12 cellular contexts compared by ENCODE assay signal in the genomic region with DNA sequence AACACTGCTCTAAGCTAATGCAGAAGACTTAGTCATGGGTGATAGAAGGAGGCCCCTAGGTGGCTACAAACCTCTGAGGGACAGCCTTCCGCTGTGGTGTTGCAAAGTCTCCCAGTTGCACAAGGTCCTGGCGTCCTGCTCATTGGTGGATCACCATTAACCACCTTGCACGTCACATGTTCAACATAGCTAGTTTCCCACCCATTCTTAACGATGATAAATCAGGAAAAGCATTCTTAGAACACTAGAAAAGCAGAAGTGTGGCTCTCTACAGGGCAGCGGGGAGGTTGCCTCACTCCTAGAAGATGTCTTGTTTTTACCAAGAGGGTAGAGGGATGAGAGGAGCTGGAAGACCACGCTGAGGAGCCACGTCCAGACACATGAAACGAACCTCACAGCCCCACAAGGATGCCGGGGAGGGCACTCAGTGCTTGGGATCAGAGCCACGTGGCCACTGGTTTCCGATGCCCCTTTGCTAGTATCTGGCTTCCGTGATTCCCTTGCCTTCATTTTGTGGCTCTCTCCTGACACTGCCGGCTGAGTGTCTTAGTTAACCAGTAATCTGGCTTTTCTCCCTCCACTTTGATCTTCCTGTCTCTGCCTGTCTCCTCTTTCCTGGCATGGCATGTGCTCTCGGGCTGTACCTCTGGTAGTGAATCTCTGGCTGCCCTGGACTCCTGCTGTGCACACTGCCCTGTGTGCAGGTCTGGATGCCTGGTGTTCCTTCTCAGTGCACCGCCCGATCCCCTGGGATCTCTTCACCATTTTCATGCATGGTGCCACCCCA.
A peak's percentile ranks its signal among the peaks of the same experiment; 100 is the strongest.
DNase-seq lines count a peak whose midpoint lies in the region; ATAC-seq, FAIRE-seq and TF ChIP-seq lines count a peak whose summit lies in the region.
"Had no signal": no experiment of that assay in that cellular context is flagged by ENCODE, and none has a peak within 500 bp of the region (broad histone marks: within the 10 kb centered on the region; RNA-seq: fewer than 3 reads in every experiment).

No MANE protein-coding gene starts in this region.

- peaks cover 2 to 12% of the 10 kb centered on the region in 2 experiments; a peak in 2 of 4 replicates for H3K36me3 ChIP-seq in GM12878 (ENCODE audit: control insufficient read depth in 2 of 2, insufficient read depth in 2 of 2, low read length in 1 of 2)

- no peaks in the 10 kb centered on the region for H3K36me3 Mint-ChIP-seq in natural killer cell

- H3K27me3 ChIP-seq in GM12878 (replicated peaks in 1 of 2; ENCODE audit: control insufficient read depth in 2 of 2, insufficient read depth in 2 of 2, low read length in 1 of 2): no peaks in the 10 kb centered on the region

- H3K9ac ChIP-seq in GM12878 (ENCODE audit: control insufficient read depth, insufficient read depth, low read length): no peak overlapping the region
- H3K9ac ChIP-seq: KMS-11 had no signal

- no peaks in the 10 kb centered on the region for H3K9me3 Mint-ChIP-seq in natural killer cell

- H3K4me1 ChIP-seq in GM12878 (ENCODE audit: control insufficient read depth, insufficient read depth, low read length): peaks cover 47% of the 10 kb centered on the region

- SMC1A ChIA-PET in GM12878 (lab: Charles Lee; ENCODE audit: uncharacterized antibody, unreplicated experiment): interaction anchor here (0.6 to 12.6 kb wide), 37 partner anchors 9 to 192 kb away, joined by 3 to 129 read pairs (median 5); no protein-coding TSS in a partner anchor

- TF ChIP-seq CTCF in GM12865 (IDR thresholded peaks at IDR 0.05; ENCODE audit: insufficient read depth, low read depth, low read length, missing control alignments) (no peak), GM12878 (IDR thresholded peaks at IDR 0.05 in 2 of 3, conservative IDR thresholded peaks at IDR 0.05 in 1 of 3; ENCODE audit: control insufficient read depth in 2 of 3, extremely low read depth in 1 of 3, insufficient read depth in 1 of 3, low read depth in 3 of 3, low read length in 3 of 3) (no peak; a peak in 1 of 6 replicates), natural killer cell (IDR thresholded peaks at IDR 0.05) (no peak)

- peak overlapping the region; percentile 56; the same call in 1 of the 2 replicates for H3K4me2 ChIP-seq in GM12878 (ENCODE audit: control insufficient read depth, insufficient read depth)
- H3K4me2 ChIP-seq: KMS-11 had no signal

- DNase-seq in GM12865 (ENCODE audit: low read depth) (peak; percentile 83), GM12878 (ENCODE audit: low read depth, low spot score) (peak; percentile 39), natural killer cell (no peak), DMS 273 treated with DMSO at 0.1 percent for 48 hours (lab: John Stamatoyannopoulos, UW) (no peak), AG08396 (ENCODE audit: low spot score) (no peak), HuH-7.5 (ENCODE audit: low spot score) (no peak)
- DNase-seq: RPMI8226 had no signal

- RAD21 ChIA-PET in GM12878 (lab: Charles Lee; ENCODE audit: unreplicated experiment): interaction anchor here (0.6 to 6.4 kb wide), 30 partner anchors 8 to 192 kb away, joined by 3 to 118 read pairs (median 6); partner anchors contain the start of gene NEDD9

- peak; percentile 39 for ATAC-seq in HG03558 (IDR thresholded peaks at IDR 0.05; ENCODE audit: extremely low read depth, unreplicated experiment)
- ATAC-seq in GM12878: peak; percentile 86
- ATAC-seq in natural killer cell: peak; percentile 58 to 91 (median 63)
- ATAC-seq in HG02763 (IDR thresholded peaks at IDR 0.05; ENCODE audit: unreplicated experiment): no peak

- BruUV-seq in GM12878 (replicated peaks; lab: Mats Ljungman, UMichigan): no TSS peak

- FAIRE-seq in GM12878 (lab: Jason Lieb, UNC): no peak
- FAIRE-seq: endometrium, H54 had no signal

- no peak for TF ChIP-seq EP300 in GM12878 (IDR thresholded peaks at IDR 0.05; ENCODE audit: borderline replicate concordance in 1 of 2, control insufficient read depth in 1 of 2, low read depth in 2 of 2, low read length in 2 of 2)

- peak; percentile 43; the same call in 1 of the 2 replicates for TF ChIP-seq RAD21 in GM12878 (IDR thresholded peaks at IDR 0.05; ENCODE audit: insufficient read depth, low read depth, low read length)

- H3K27me3 Mint-ChIP-seq in natural killer cell (ENCODE audit: low read depth in 2 of 2): no peaks in the 10 kb centered on the region

- H3K27ac ChIP-seq in GM12878 (ENCODE audit: control insufficient read depth, insufficient read depth): peak overlapping the region; percentile 45
- H3K27ac ChIP-seq: KMS-11 had no signal

- peak overlapping the region; percentile 65 to 79 for H3K27ac Mint-ChIP-seq in natural killer cell

- CTCF ChIA-PET in GM12878 (lab: Yijun Ruan, JAX): interaction anchor here (0.6 to 3.1 kb wide), 14 partner anchors 9 to 194 kb away, joined by 3 to 24 read pairs (median 4); no protein-coding TSS in a partner anchor

- peaks cover 20% of the 10 kb centered on the region for H3K79me2 ChIP-seq in GM12878 (ENCODE audit: control insufficient read depth, insufficient read depth, low read length)

- intact Hi-C loops in GM12878 (cut with micrococcal nuclease; ENCODE audit: unreplicated experiment): loop anchor here (1.0 to 5.0 kb wide), 6 partner anchors 47 to 182 kb away; no protein-coding TSS in a partner anchor
- intact Hi-C loops in natural killer cell (cut with micrococcal nuclease): no loop called here

- POLR2A ChIA-PET in GM12878 (lab: Charles Lee): interaction anchor here (0.6 to 3.4 kb wide), 16 partner anchors 15 to 471 kb away, joined by 3 to 20 read pairs (median 4); partner anchors contain the start of gene NEDD9

- H4K20me1 ChIP-seq in GM12878 (ENCODE audit: control insufficient read depth, insufficient read depth): no peaks in the 10 kb centered on the region

- H2AFZ ChIP-seq in GM12878 (ENCODE audit: control insufficient read depth, low read depth, low read length): no peak overlapping the region

- H3K4me3 ChIP-seq in GM12865 (ENCODE audit: low read depth, low read length) (no peak overlapping the region), GM12878 (no peak overlapping the region)

- no peak for TF ChIP-seq POLR2A in GM12878 (IDR thresholded peaks at IDR 0.05; ENCODE audit: low read depth, low read length)

- WGBS in GM12878 (ENCODE audit: insufficient coverage, insufficient replicate concordance, low lambda C conversion rate, missing lambda C conversion rate): 84% methylated on average over 16 of the region's 16 CpGs

- no peaks in the 10 kb centered on the region; the same call in 2 of the 3 replicates for H3K9me3 ChIP-seq in GM12878 (replicated peaks; ENCODE audit: control insufficient read depth, insufficient read depth, low read length)

- peak overlapping the region; percentile 10 for H3K4me3 Mint-ChIP-seq in natural killer cell

- in situ Hi-C loops in GM12878 (cut with MboI): no loop called here

- H3K4me1 Mint-ChIP-seq in natural killer cell: peaks cover 64 to 74% of the 10 kb centered on the region in 2 donors

TF ChIP-seq in GM12878, 131 proteins besides CTCF, POLR2A, EP300 and RAD21 (continues in another document):
- TF ChIP-seq NFXL1 (IDR thresholded peaks at IDR 0.05; ENCODE audit: borderline replicate concordance) (no peak), REST (IDR thresholded peaks at IDR 0.05; ENCODE audit: low read depth, low read length) (no peak), TARDBP (IDR thresholded peaks at IDR 0.05; ENCODE audit: borderline replicate concordance) (no peak), NRF1 (conservative IDR thresholded peaks at IDR 0.05; ENCODE audit: low read depth, low read length) (no peak), JUND (IDR thresholded peaks at IDR 0.05; ENCODE audit: low read depth, low read length) (no peak), EED (IDR thresholded peaks at IDR 0.05; ENCODE audit: low read depth) (0 out of 2 replicates have a peak, but pooled peaks have one; percentile 2), CHD4 (IDR thresholded peaks at IDR 0.05) (no peak), LARP7 (IDR thresholded peaks at IDR 0.05) (no peak; the same call in 1 of the 2 replicates), IRF4 (IDR thresholded peaks at IDR 0.05; ENCODE audit: low read depth, low read length) (no peak), RUNX3 (IDR thresholded peaks at IDR 0.05; ENCODE audit: low read length) (peak; percentile 53; the same call in 1 of the 2 replicates), CREB1 (IDR thresholded peaks at IDR 0.05; ENCODE audit: low read depth) (peak; percentile 52), BACH1 (IDR thresholded peaks at IDR 0.05; ENCODE audit: borderline replicate concordance) (no peak), POLR2AphosphoS5 (IDR thresholded peaks at IDR 0.05; ENCODE audit: low read length) (peak; percentile 47), CBX3 (IDR thresholded peaks at IDR 0.05; ENCODE audit: borderline replicate concordance, low read depth) (no peak), POLR2AphosphoS2 (IDR thresholded peaks at IDR 0.05; ENCODE audit: low read depth, low read length) (no peak), IKZF2 (IDR thresholded peaks at IDR 0.05) (peak in 1 of 2 experiments; percentile 15; a peak in 2 of 4 replicates)

Comparison
In these comparisons a context has a peak if more than half of its experiments do, and no peak if none do; other contexts are left out.
1. DNase-seq: peak in GM12865 (single experiment) and GM12878 (single experiment); none in natural killer cell (single experiment), DMS 273 treated with DMSO at 0.1 percent for 48 hours (single experiment), AG08396 (single experiment) and HuH-7.5 (single experiment).